In genomic region chr2:128803222-128803621, GRCh38 we compare ENCODE assay signal across 17 cellular contexts.
DNase-seq lines count a peak whose midpoint lies in the region; ATAC-seq and TF ChIP-seq lines count a peak whose summit lies in the region.
"Had no signal": no experiment of that assay in that cellular context is flagged by ENCODE, and none has a peak within 500 bp of the region (broad histone marks: within the 10 kb centered on the region; RNA-seq: fewer than 3 reads in every experiment).

No MANE protein-coding gene starts in this region.

- no peaks in the 10 kb centered on the region for H3K4me1 Mint-ChIP-seq in activated CD8-positive, alpha-beta memory T cell treated with anti-CD3 and anti-CD28 coated beads, Interleukin-2, amount 10 ng/mL, durations not matched to agents 7 days and 5 days
- H3K4me1 Mint-ChIP-seq: B cell had no signal

- no peak overlapping the region for H3K27ac Mint-ChIP-seq in activated CD8-positive, alpha-beta memory T cell treated with anti-CD3 and anti-CD28 coated beads, Interleukin-2, amount 10 ng/mL, durations not matched to agents 7 days and 5 days
- H3K27ac Mint-ChIP-seq: B cell; CD4-positive, alpha-beta T cell had no signal

- H3K9me3 Mint-ChIP-seq in activated CD8-positive, alpha-beta memory T cell treated with anti-CD3 and anti-CD28 coated beads, Interleukin-2, amount 10 ng/mL, durations not matched to agents 7 days and 5 days (ENCODE audit: low read depth): no peaks in the 10 kb centered on the region
- H3K9me3 Mint-ChIP-seq: CD4-positive, alpha-beta T cell had no signal

- peaks cover 3% of the 10 kb centered on the region for H3K27me3 Mint-ChIP-seq in activated CD8-positive, alpha-beta memory T cell treated with anti-CD3 and anti-CD28 coated beads, Interleukin-2, amount 10 ng/mL, durations not matched to agents 7 days and 5 days
- H3K27me3 Mint-ChIP-seq: CD4-positive, alpha-beta T cell had no signal

- TF ChIP-seq CTCF in epithelial cell of esophagus (IDR thresholded peaks at IDR 0.05; ENCODE audit: insufficient read depth, low read depth, low read length, missing control alignments): no peak

- CTCF ChIA-PET in activated CD8-positive, alpha-beta memory T cell treated with anti-CD3 and anti-CD28 coated beads, Interleukin-2, amount 10 ng/mL, durations not matched to agents 7 days and 5 days (lab: Charles Lee): no interaction called here

- DNase-seq in activated CD8-positive, alpha-beta memory T cell treated with anti-CD3 and anti-CD28 coated beads, Interleukin-2, amount 10 ng/mL, durations not matched to agents 7 days and 5 days: peak; percentile 16
- DNase-seq in activated CD8-positive, alpha-beta memory T cell treated with anti-CD3 and anti-CD28 coated beads for 24 hours: no peak
- peak; percentile 14 for DNase-seq in NCI-H510A (lab: John Stamatoyannopoulos, UW)
- peak; percentile 10 for DNase-seq in epithelial cell of esophagus (ENCODE audit: low read depth)
- peak; percentile 1 for DNase-seq in ureter (ENCODE audit: low spot score)
- no peak for DNase-seq in stimulated activated CD4-positive, alpha-beta T cell treated with anti-CD3 and anti-CD28 coated beads, Interleukin-12 subunit alpha, Interleukin-12 subunit beta, amount 100 ng/mL, for 4 hours
- DNase-seq in central memory CD4-positive, alpha-beta T cell: no peak
- DNase-seq in HK-2 (ENCODE audit: unreplicated experiment): no peak
- DNase-seq: ACHN; C1 segment of cervical spinal cord; Calu3; CD4-positive, alpha-beta T cell; DMS 273 treated with DMSO at 0.1 percent for 48 hours; EL; GM23248 had no signal

- no peak overlapping the region for H3K4me3 Mint-ChIP-seq in activated CD8-positive, alpha-beta memory T cell treated with anti-CD3 and anti-CD28 coated beads, Interleukin-2, amount 10 ng/mL, durations not matched to agents 7 days and 5 days
- H3K4me3 Mint-ChIP-seq: B cell; CD4-positive, alpha-beta T cell had no signal

- ATAC-seq in activated CD8-positive, alpha-beta memory T cell treated with anti-CD3 and anti-CD28 coated beads, Interleukin-2, amount 10 ng/mL, durations not matched to agents 7 days and 5 days: no peak
- ATAC-seq: HCT116 had no signal

- no peak overlapping the region for H3K4me3 ChIP-seq in epithelial cell of esophagus (ENCODE audit: low read length)
- H3K4me3 ChIP-seq: GM23248 had no signal

- no peaks in the 10 kb centered on the region for H3K36me3 Mint-ChIP-seq in activated CD8-positive, alpha-beta memory T cell treated with anti-CD3 and anti-CD28 coated beads, Interleukin-2, amount 10 ng/mL, durations not matched to agents 7 days and 5 days

Comparison
In these comparisons a context has a peak if more than half of its experiments do, and no peak if none do; other contexts are left out.
1. DNase-seq: peak in activated CD8-positive, alpha-beta memory T cell treated with anti-CD3 and anti-CD28 coated beads, Interleukin-2, amount 10 ng/mL, durations not matched to agents 7 days and 5 days (single experiment), NCI-H510A (single experiment), epithelial cell of esophagus (single experiment) and ureter (single experiment); none in activated CD8-positive, alpha-beta memory T cell treated with anti-CD3 and anti-CD28 coated beads for 24 hours (single experiment), stimulated activated CD4-positive, alpha-beta T cell treated with anti-CD3 and anti-CD28 coated beads, Interleukin-12 subunit alpha, Interleukin-12 subunit beta, amount 100 ng/mL, for 4 hours (single experiment), central memory CD4-positive, alpha-beta T cell (single experiment) and HK-2 (single experiment).